In the genomic region with DNA sequence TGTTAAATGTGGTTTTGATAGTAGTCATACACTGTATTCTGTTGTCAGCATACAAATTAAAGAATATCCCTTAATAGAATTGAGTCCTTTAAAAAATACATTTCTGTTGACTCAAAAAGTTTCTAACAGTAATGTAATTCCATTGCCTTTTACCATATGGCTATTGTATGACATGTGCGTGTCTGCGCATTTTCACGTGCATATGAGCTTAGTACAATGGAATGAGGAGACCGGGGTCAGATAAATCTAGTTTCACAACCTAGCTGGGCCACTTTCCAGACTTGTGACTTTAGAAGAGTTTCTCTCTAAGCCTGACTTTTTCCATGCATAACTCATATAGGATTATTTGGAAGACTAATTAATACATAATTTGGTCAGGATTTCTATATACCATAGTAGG, we compare ENCODE assay signal across 2 cellular contexts.
TF ChIP-seq lines count a peak whose summit lies in the region.

No MANE protein-coding gene starts in this region.

TF ChIP-seq in SK-N-SH, 30 proteins besides CTCF, POLR2A, EP300 and RAD21 (continued from another document and continues in another):
- TF ChIP-seq, protein P1, sequence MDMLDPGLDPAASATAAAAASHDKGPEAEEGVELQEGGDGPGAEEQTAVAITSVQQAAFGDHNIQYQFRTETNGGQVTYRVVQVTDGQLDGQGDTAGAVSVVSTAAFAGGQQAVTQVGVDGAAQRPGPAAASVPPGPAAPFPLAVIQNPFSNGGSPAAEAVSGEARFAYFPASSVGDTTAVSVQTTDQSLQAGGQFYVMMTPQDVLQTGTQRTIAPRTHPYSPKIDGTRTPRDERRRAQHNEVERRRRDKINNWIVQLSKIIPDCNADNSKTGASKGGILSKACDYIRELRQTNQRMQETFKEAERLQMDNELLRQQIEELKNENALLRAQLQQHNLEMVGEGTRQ (IDR thresholded peaks at IDR 0.05; ENCODE audit: borderline replicate concordance, low read depth, low read length): no peak
- TF ChIP-seq TCF12 (IDR thresholded peaks at IDR 0.05) (peak; percentile 90), TAF1 (IDR thresholded peaks at IDR 0.05; ENCODE audit: borderline replicate concordance, low read depth, low read length) (no peak), SIN3A (IDR thresholded peaks at IDR 0.05; ENCODE audit: borderline replicate concordance, low read depth, low read length) (no peak), RCOR1 (IDR thresholded peaks at IDR 0.05; ENCODE audit: low read length) (no peak), MEF2A (IDR thresholded peaks at IDR 0.05; ENCODE audit: borderline replicate concordance, low read depth) (no peak), FOXJ3 (CRISPR knock-in tag; IDR thresholded peaks at IDR 0.05) (no peak), MAX (IDR thresholded peaks at IDR 0.05; ENCODE audit: low read depth) (peak; percentile 59), ELF1 (IDR thresholded peaks at IDR 0.05) (no peak), NRF1 (IDR thresholded peaks at IDR 0.05; ENCODE audit: low read depth, low read length) (no peak), POLR2AphosphoS5 (IDR thresholded peaks at IDR 0.05; ENCODE audit: low read depth, low read length) (no peak), FOSL2 (IDR thresholded peaks at IDR 0.05; ENCODE audit: borderline replicate concordance, low read depth) (peak; percentile 52), ZBTB33 (IDR thresholded peaks at IDR 0.05; ENCODE audit: borderline replicate concordance, low read depth) (no peak), RXRA (IDR thresholded peaks at IDR 0.05; ENCODE audit: borderline replicate concordance, low read depth) (peak; percentile 49; the same call in 1 of the 2 replicates), YY1 (IDR thresholded peaks at IDR 0.05; ENCODE audit: low read depth) (no peak), FOXM1 (IDR thresholded peaks at IDR 0.05; ENCODE audit: low read depth) (no peak), PBX3 (IDR thresholded peaks at IDR 0.05) (peak; percentile 56), NFIC (IDR thresholded peaks at IDR 0.05; ENCODE audit: borderline replicate concordance) (peak; percentile 39; the same call in 1 of the 2 replicates), CHD2 (IDR thresholded peaks at IDR 0.05; ENCODE audit: low read length, partially characterized antibody) (no peak), JUND (IDR thresholded peaks at IDR 0.05) (peak; percentile 66)
- TF ChIP-seq, protein P2, sequence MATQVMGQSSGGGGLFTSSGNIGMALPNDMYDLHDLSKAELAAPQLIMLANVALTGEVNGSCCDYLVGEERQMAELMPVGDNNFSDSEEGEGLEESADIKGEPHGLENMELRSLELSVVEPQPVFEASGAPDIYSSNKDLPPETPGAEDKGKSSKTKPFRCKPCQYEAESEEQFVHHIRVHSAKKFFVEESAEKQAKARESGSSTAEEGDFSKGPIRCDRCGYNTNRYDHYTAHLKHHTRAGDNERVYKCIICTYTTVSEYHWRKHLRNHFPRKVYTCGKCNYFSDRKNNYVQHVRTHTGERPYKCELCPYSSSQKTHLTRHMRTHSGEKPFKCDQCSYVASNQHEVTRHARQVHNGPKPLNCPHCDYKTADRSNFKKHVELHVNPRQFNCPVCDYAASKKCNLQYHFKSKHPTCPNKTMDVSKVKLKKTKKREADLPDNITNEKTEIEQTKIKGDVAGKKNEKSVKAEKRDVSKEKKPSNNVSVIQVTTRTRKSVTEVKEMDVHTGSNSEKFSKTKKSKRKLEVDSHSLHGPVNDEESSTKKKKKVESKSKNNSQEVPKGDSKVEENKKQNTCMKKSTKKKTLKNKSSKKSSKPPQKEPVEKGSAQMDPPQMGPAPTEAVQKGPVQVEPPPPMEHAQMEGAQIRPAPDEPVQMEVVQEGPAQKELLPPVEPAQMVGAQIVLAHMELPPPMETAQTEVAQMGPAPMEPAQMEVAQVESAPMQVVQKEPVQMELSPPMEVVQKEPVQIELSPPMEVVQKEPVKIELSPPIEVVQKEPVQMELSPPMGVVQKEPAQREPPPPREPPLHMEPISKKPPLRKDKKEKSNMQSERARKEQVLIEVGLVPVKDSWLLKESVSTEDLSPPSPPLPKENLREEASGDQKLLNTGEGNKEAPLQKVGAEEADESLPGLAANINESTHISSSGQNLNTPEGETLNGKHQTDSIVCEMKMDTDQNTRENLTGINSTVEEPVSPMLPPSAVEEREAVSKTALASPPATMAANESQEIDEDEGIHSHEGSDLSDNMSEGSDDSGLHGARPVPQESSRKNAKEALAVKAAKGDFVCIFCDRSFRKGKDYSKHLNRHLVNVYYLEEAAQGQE (IDR thresholded peaks at IDR 0.05; ENCODE audit: low read depth, low read length): no peak
- TF ChIP-seq, protein P3, sequence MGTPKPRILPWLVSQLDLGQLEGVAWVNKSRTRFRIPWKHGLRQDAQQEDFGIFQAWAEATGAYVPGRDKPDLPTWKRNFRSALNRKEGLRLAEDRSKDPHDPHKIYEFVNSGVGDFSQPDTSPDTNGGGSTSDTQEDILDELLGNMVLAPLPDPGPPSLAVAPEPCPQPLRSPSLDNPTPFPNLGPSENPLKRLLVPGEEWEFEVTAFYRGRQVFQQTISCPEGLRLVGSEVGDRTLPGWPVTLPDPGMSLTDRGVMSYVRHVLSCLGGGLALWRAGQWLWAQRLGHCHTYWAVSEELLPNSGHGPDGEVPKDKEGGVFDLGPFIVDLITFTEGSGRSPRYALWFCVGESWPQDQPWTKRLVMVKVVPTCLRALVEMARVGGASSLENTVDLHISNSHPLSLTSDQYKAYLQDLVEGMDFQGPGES (IDR thresholded peaks at IDR 0.05; ENCODE audit: low read depth, low read length): no peak

TF ChIP-seq in GM23338, 12 proteins besides CTCF, POLR2A, EP300 and RAD21 (continued from another document):
- TF ChIP-seq, protein P2 (IDR thresholded peaks at IDR 0.05; ENCODE audit: unreplicated experiment): no peak
- no peak for TF ChIP-seq POLR2AphosphoS5 (IDR thresholded peaks at IDR 0.05; ENCODE audit: low read depth)
- TF ChIP-seq EZH2phosphoT487 (IDR thresholded peaks at IDR 0.05; ENCODE audit: unreplicated experiment): no peak
- no peak for TF ChIP-seq ZNF114 (CRISPR knock-in tag; IDR thresholded peaks at IDR 0.05)
- TF ChIP-seq ETS1 (IDR thresholded peaks at IDR 0.05): no peak
- no peak for TF ChIP-seq EZH2 (IDR thresholded peaks at IDR 0.05; ENCODE audit: low read depth, unreplicated experiment)
- no peak for TF ChIP-seq CREB1 (CRISPR knock-in tag; IDR thresholded peaks at IDR 0.05; ENCODE audit: low read depth)
- TF ChIP-seq ZNF331 (CRISPR knock-in tag; IDR thresholded peaks at IDR 0.05; ENCODE audit: low read depth): no peak
- TF ChIP-seq JUNB (IDR thresholded peaks at IDR 0.05; ENCODE audit: unreplicated experiment): no peak
- TF ChIP-seq, protein P4, sequence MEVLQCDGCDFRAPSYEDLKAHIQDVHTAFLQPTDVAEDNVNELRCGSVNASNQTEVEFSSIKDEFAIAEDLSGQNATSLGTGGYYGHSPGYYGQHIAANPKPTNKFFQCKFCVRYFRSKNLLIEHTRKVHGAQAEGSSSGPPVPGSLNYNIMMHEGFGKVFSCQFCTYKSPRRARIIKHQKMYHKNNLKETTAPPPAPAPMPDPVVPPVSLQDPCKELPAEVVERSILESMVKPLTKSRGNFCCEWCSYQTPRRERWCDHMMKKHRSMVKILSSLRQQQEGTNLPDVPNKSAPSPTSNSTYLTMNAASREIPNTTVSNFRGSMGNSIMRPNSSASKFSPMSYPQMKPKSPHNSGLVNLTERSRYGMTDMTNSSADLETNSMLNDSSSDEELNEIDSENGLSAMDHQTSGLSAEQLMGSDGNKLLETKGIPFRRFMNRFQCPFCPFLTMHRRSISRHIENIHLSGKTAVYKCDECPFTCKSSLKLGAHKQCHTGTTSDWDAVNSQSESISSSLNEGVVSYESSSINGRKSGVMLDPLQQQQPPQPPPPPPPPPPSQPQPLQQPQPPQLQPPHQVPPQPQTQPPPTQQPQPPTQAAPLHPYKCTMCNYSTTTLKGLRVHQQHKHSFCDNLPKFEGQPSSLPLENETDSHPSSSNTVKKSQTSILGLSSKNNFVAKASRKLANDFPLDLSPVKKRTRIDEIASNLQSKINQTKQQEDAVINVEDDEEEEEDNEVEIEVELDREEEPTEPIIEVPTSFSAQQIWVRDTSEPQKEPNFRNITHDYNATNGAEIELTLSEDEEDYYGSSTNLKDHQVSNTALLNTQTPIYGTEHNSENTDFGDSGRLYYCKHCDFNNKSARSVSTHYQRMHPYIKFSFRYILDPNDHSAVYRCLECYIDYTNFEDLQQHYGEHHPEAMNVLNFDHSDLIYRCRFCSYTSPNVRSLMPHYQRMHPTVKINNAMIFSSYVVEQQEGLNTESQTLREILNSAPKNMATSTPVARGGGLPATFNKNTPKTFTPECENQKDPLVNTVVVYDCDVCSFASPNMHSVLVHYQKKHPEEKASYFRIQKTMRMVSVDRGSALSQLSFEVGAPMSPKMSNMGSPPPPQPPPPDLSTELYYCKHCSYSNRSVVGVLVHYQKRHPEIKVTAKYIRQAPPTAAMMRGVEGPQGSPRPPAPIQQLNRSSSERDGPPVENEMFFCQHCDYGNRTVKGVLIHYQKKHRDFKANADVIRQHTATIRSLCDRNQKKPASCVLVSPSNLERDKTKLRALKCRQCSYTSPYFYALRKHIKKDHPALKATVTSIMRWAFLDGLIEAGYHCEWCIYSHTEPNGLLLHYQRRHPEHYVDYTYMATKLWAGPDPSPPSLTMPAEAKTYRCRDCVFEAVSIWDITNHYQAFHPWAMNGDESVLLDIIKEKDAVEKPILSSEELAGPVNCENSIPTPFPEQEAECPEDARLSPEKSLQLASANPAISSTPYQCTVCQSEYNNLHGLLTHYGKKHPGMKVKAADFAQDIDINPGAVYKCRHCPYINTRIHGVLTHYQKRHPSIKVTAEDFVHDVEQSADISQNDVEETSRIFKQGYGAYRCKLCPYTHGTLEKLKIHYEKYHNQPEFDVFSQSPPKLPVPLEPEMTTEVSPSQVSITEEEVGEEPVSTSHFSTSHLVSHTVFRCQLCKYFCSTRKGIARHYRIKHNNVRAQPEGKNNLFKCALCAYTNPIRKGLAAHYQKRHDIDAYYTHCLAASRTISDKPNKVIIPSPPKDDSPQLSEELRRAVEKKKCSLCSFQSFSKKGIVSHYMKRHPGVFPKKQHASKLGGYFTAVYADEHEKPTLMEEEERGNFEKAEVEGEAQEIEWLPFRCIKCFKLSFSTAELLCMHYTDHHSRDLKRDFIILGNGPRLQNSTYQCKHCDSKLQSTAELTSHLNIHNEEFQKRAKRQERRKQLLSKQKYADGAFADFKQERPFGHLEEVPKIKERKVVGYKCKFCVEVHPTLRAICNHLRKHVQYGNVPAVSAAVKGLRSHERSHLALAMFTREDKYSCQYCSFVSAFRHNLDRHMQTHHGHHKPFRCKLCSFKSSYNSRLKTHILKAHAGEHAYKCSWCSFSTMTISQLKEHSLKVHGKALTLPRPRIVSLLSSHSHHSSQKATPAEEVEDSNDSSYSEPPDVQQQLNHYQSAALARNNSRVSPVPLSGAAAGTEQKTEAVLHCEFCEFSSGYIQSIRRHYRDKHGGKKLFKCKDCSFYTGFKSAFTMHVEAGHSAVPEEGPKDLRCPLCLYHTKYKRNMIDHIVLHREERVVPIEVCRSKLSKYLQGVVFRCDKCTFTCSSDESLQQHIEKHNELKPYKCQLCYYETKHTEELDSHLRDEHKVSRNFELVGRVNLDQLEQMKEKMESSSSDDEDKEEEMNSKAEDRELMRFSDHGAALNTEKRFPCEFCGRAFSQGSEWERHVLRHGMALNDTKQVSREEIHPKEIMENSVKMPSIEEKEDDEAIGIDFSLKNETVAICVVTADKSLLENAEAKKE (CRISPR knock-in tag; IDR thresholded peaks at IDR 0.05): no peak
